Comparison of ENCODE assay signal across 8 cellular contexts in genomic region chr3:177357352-177358084, GRCh38.
A peak's percentile ranks its signal among the peaks of the same experiment; 100 is the strongest.
DNase-seq lines count a peak whose midpoint lies in the region; ATAC-seq, FAIRE-seq and TF ChIP-seq lines count a peak whose summit lies in the region.

No MANE protein-coding gene starts in this region.

- H2BK20ac ChIP-seq in H9 (ENCODE audit: low read depth, low read length, poor library complexity, severe bottlenecking): no peak overlapping the region

- DNase-seq in BJ (ENCODE audit: low read depth) (peak; percentile 30), H9 (no peak), astrocyte (ENCODE audit: low read depth) (peak; percentile 94), iPS-NIHi7 (ENCODE audit: extremely low spot score) (peak; percentile 39), smooth muscle cell (lab: John Stamatoyannopoulos, UW; ENCODE audit: unreplicated experiment) (no peak), H7 (no peak)

- no peak for FAIRE-seq in astrocyte (lab: Jason Lieb, UNC)

- no peaks in the 10 kb centered on the region; a peak in 2 of 5 replicates for H3K9me3 Mint-ChIP-seq in H9
- H3K9me3 Mint-ChIP-seq in astrocyte (ENCODE audit: unreplicated experiment): peaks cover 2% of the 10 kb centered on the region

- POLR2A ChIA-PET in BJ (lab: Charles Lee): no interaction called here

- H3K4me1 ChIP-seq in H9 (ENCODE audit: insufficient read depth, low read length) (peaks cover 7% of the 10 kb centered on the region; the same call in 1 of the 2 replicates), OCI-LY3 (ENCODE audit: low read length) (peaks cover 91% of the 10 kb centered on the region), astrocyte (ENCODE audit: insufficient read depth, low read length) (peaks cover 42% of the 10 kb centered on the region), smooth muscle cell (ENCODE audit: low read depth) (peaks cover 40% of the 10 kb centered on the region)

- H3K27me3 ChIP-seq in BJ (ENCODE audit: control insufficient read depth, insufficient read depth, low read length) (no peaks in the 10 kb centered on the region), H9 (ENCODE audit: insufficient read depth, low read length) (no peaks in the 10 kb centered on the region), OCI-LY3 (ENCODE audit: low read depth, low read length) (no peaks in the 10 kb centered on the region), astrocyte (ENCODE audit: insufficient read depth, low read length) (no peaks in the 10 kb centered on the region), smooth muscle cell (ENCODE audit: low read depth) (no peaks in the 10 kb centered on the region), H7 (ENCODE audit: control insufficient read depth, insufficient read depth, low read length) (0 out of 2 replicates have a peak, but pooled peaks cover 2% of the 10 kb centered on the region)

- H3K9ac ChIP-seq in H9 (ENCODE audit: extremely low read depth, insufficient read length, low read length): no peak overlapping the region
- peak overlapping the region; percentile 97 for H3K9ac ChIP-seq in OCI-LY3 (ENCODE audit: low read length)
- peak overlapping the region; percentile 65 for H3K9ac ChIP-seq in astrocyte (ENCODE audit: low read length)
- H3K9ac ChIP-seq in smooth muscle cell (ENCODE audit: low read depth): peak overlapping the region; percentile 69

- H2AFZ ChIP-seq in H9 (ENCODE audit: low read length): no peak overlapping the region
- H2AFZ ChIP-seq in OCI-LY3 (ENCODE audit: low read depth, low read length): no peak overlapping the region
- H2AFZ ChIP-seq in astrocyte (ENCODE audit: low read depth, low read length): no peak overlapping the region
- peak overlapping the region; percentile 75 for H2AFZ ChIP-seq in smooth muscle cell (ENCODE audit: low read depth)

- H2BK12ac ChIP-seq in H9 (ENCODE audit: insufficient read length, low read depth, low read length): no peak overlapping the region

- H3K79me1 ChIP-seq in H9 (ENCODE audit: insufficient read depth, low read depth, low read length, poor library complexity, severe bottlenecking): no peaks in the 10 kb centered on the region

- no peak overlapping the region for H3K14ac ChIP-seq in H9 (ENCODE audit: insufficient read depth, low read length)

- H3K4me2 ChIP-seq in H9 (ENCODE audit: insufficient read depth, insufficient read length, low read length) (peak overlapping the region; percentile 12), OCI-LY3 (ENCODE audit: low read length) (peak overlapping the region; percentile 92), astrocyte (ENCODE audit: low read length) (peak overlapping the region; percentile 79), smooth muscle cell (peak overlapping the region; percentile 83)

- H3K4me3 ChIP-seq in BJ (ENCODE audit: low read depth, low read length) (no peak overlapping the region), OCI-LY3 (ENCODE audit: low read length) (peak overlapping the region; percentile 76), astrocyte (ENCODE audit: insufficient read depth, low read depth, low read length) (peak overlapping the region; percentile 17), smooth muscle cell (peak overlapping the region; percentile 12), H7 (ENCODE audit: insufficient read depth, low read depth, low read length) (no peak overlapping the region; the same call in 1 of the 2 replicates)

- no peaks in the 10 kb centered on the region for H3K23me2 ChIP-seq in H9 (ENCODE audit: insufficient read length, low read depth, low read length, poor library complexity, severe bottlenecking)

- H2AK5ac ChIP-seq in H9 (ENCODE audit: insufficient read length, low read length): no peak overlapping the region

- H4K5ac ChIP-seq in H9 (ENCODE audit: insufficient read length, low read depth, low read length): no peak overlapping the region

- no peak for ATAC-seq in GM18861 (IDR thresholded peaks at IDR 0.05; ENCODE audit: unreplicated experiment)

- no peaks in the 10 kb centered on the region; a peak in 1 of 7 replicates for H3K36me3 Mint-ChIP-seq in H9 (ENCODE audit: insufficient read depth in 1 of 3, low read depth in 3 of 3)
- no peaks in the 10 kb centered on the region for H3K36me3 Mint-ChIP-seq in astrocyte (ENCODE audit: low read depth, unreplicated experiment)

- H3K9me3 ChIP-seq in H9 (ENCODE audit: control insufficient read depth, low read depth, low read length): no peaks in the 10 kb centered on the region
- H3K9me3 ChIP-seq in OCI-LY3 (ENCODE audit: insufficient read depth, low read length): no peaks in the 10 kb centered on the region
- H3K9me3 ChIP-seq in astrocyte (ENCODE audit: insufficient read depth, low read depth, low read length): no peaks in the 10 kb centered on the region
- no peaks in the 10 kb centered on the region for H3K9me3 ChIP-seq in smooth muscle cell (replicated peaks; ENCODE audit: low read depth)

- no peak overlapping the region for H3K4ac ChIP-seq in H9 (ENCODE audit: low read depth, low read length)

- H2BK120ac ChIP-seq in H9 (ENCODE audit: low read depth, low read length, poor library complexity, severe bottlenecking): no peak overlapping the region

- H4K8ac ChIP-seq in H9 (replicated peaks; ENCODE audit: insufficient read length, low read depth, low read length): no peak overlapping the region

- H3K18ac ChIP-seq in H9 (ENCODE audit: insufficient read length, low read depth, low read length): no peak overlapping the region

- H3T11ph ChIP-seq in H9 (ENCODE audit: low read length): no peak overlapping the region

- no peak overlapping the region for H3K56ac ChIP-seq in H9 (ENCODE audit: insufficient read length, low read depth, low read length)

- H2BK5ac ChIP-seq in H9 (ENCODE audit: insufficient read length, low read length): no peak overlapping the region

- H4K91ac ChIP-seq in H9 (ENCODE audit: insufficient read length, low read depth, low read length): no peak overlapping the region

- no peaks in the 10 kb centered on the region for H4K20me1 ChIP-seq in H9 (ENCODE audit: control insufficient read depth, insufficient read depth, insufficient read length)
- H4K20me1 ChIP-seq in OCI-LY3 (ENCODE audit: insufficient read depth, low read length): no peaks in the 10 kb centered on the region
- no peaks in the 10 kb centered on the region for H4K20me1 ChIP-seq in astrocyte (ENCODE audit: insufficient read depth, low read length)
- H4K20me1 ChIP-seq in smooth muscle cell (ENCODE audit: low read depth): no peaks in the 10 kb centered on the region

- H3K27ac Mint-ChIP-seq in H9 (peak overlapping the region in 2 of 3 experiments; percentile 82 to 93; a peak in 5 of 7 replicates), astrocyte (ENCODE audit: unreplicated experiment) (peak overlapping the region; percentile 99)

- CTCF ChIA-PET in BJ (lab: Yijun Ruan, JAX): interaction anchor here (0.6 to 1.0 kb wide), 2 partner anchors 159 to 309 kb away, joined by 3 read pairs; no protein-coding TSS in a partner anchor

- peaks cover 45% of the 10 kb centered on the region for H3K27me3 Mint-ChIP-seq in H9 (ENCODE audit: low read depth)
- no peaks in the 10 kb centered on the region for H3K27me3 Mint-ChIP-seq in astrocyte (ENCODE audit: low read depth, unreplicated experiment)

- TF ChIP-seq CTCF in BJ (IDR thresholded peaks at IDR 0.05; ENCODE audit: insufficient read depth, low read depth, low read length) (no peak), H9 (conservative IDR thresholded peaks at IDR 0.05) (peak; percentile 17; the same call in 1 of the 3 replicates), OCI-LY3 (IDR thresholded peaks at IDR 0.05; ENCODE audit: low read depth, low read length) (no peak), astrocyte (IDR thresholded peaks at IDR 0.05; ENCODE audit: insufficient read depth, low read depth, low read length) (peak; percentile 22), smooth muscle cell (IDR thresholded peaks at IDR 0.05; ENCODE audit: borderline replicate concordance, insufficient read depth, poor library complexity, severe bottlenecking) (no peak)

- no peak overlapping the region for H3K23ac ChIP-seq in H9 (ENCODE audit: insufficient read length, low read depth, low read length)

- H3K36me3 ChIP-seq in BJ (ENCODE audit: control insufficient read depth, insufficient read depth, low read length) (no peaks in the 10 kb centered on the region), OCI-LY3 (replicated peaks; ENCODE audit: low read depth, low read length) (no peaks in the 10 kb centered on the region), astrocyte (ENCODE audit: insufficient read depth, low read length) (no peaks in the 10 kb centered on the region), smooth muscle cell (ENCODE audit: low read depth) (no peaks in the 10 kb centered on the region), H7 (replicated peaks; ENCODE audit: control insufficient read depth, insufficient read depth, low read length) (no peaks in the 10 kb centered on the region)

- H3K4me1 Mint-ChIP-seq in H9 (peaks cover 41 to 46% of the 10 kb centered on the region in 2 experiments), astrocyte (ENCODE audit: low read depth, unreplicated experiment) (peaks cover 45% of the 10 kb centered on the region)

- WGBS in H9 (ENCODE audit: extremely low coverage, insufficient read length, low lambda C conversion rate): no CpG with 5 or more reads among the region's 5 CpGs
- WGBS in smooth muscle cell (ENCODE audit: low lambda C conversion rate): 8% methylated on average over 5 of the region's 5 CpGs

- H3K27ac ChIP-seq in H9 (ENCODE audit: insufficient read length, low read depth, low read length) (no peak overlapping the region), OCI-LY3 (ENCODE audit: low read length) (peak overlapping the region; percentile 98), astrocyte (ENCODE audit: low read depth, low read length) (peak overlapping the region; percentile 90), smooth muscle cell (ENCODE audit: low read depth) (peak overlapping the region; percentile 95)

- H3K79me2 ChIP-seq in H9 (ENCODE audit: insufficient read depth, low read length): no peaks in the 10 kb centered on the region
- peaks cover 8% of the 10 kb centered on the region for H3K79me2 ChIP-seq in OCI-LY3 (ENCODE audit: low read length)
- no peaks in the 10 kb centered on the region for H3K79me2 ChIP-seq in astrocyte (ENCODE audit: insufficient read depth, low read length)
- no peaks in the 10 kb centered on the region for H3K79me2 ChIP-seq in smooth muscle cell (ENCODE audit: low read depth)

- H2BK15ac ChIP-seq in H9 (ENCODE audit: low read depth, low read length): no peak overlapping the region

- H3K4me3 Mint-ChIP-seq in H9 (peak overlapping the region; percentile 44 to 72; a peak in 4 of 5 replicates), astrocyte (ENCODE audit: unreplicated experiment) (peak overlapping the region; percentile 60)

- peaks cover 25% of the 10 kb centered on the region for H3F3A ChIP-seq in smooth muscle cell (ENCODE audit: low read depth)

Comparison
In these comparisons a context has a peak if more than half of its experiments do, and no peak if none do; other contexts are left out.
1. DNase-seq: peak in BJ (single experiment), astrocyte (single experiment) and iPS-NIHi7 (single experiment); none in H9 (single experiment), smooth muscle cell (single experiment) and H7 (single experiment).
2. H3K4me3 ChIP-seq: peak in OCI-LY3 (single experiment), astrocyte (single experiment) and smooth muscle cell (single experiment); none in BJ (single experiment) and H7 (single experiment).
3. CTCF ChIP-seq: peak in H9 (single experiment) and astrocyte (single experiment); none in BJ (single experiment), OCI-LY3 (single experiment) and smooth muscle cell (single experiment).
4. H3K4me2 ChIP-seq: peak in every context shown above with its lines; median percentile 92 in OCI-LY3; 83 in smooth muscle cell; 79 in astrocyte; 12 in H9.